8 cellular contexts compared by ENCODE assay signal in genomic region chr1:30908886-30909777, GRCh38. TPM values are rescaled to one million over a fixed set of nuclear protein-coding genes. Genes with fewer than 3 reads are reported as not detected.
DNase-seq lines count a peak whose midpoint lies in the region; ATAC-seq and TF ChIP-seq lines count a peak whose summit lies in the region.

No MANE protein-coding gene starts in this region.

- no peak for TF ChIP-seq EP300 in suprapubic skin (IDR thresholded peaks at IDR 0.05)

- no peak for DNase-seq in T-helper 2 cell treated with Interferon-gamma antibody and Interleukin-4, amounts not matched to agents 5 μg/mL and 100 μg/mL, for 36 hours (ENCODE audit: low spot score)
- no peak for DNase-seq in T-helper 2 cell
- no peak for DNase-seq in immature natural killer cell
- peak in 1 of 2 donors; percentile 60 for DNase-seq in suprapubic skin (ENCODE audit: low spot score in 2 of 2)
- no peak for DNase-seq in NCI-H1436 treated with DMSO at 0.1 percent for 48 hours (lab: John Stamatoyannopoulos, UW)
- DNase-seq in globus pallidus (ENCODE audit: low spot score) = no peak

- no peaks in the 10 kb centered on the region for H3K9me3 Mint-ChIP-seq in T-helper 2 cell treated with Interferon-gamma antibody and Interleukin-4, amounts not matched to agents 5 μg/mL and 100 μg/mL, for 36 hours
- H3K9me3 Mint-ChIP-seq in immature natural killer cell = peaks cover 0 to 3% (median 0%) of the 10 kb centered on the region in 6 donors

- TF ChIP-seq CTCF in suprapubic skin (IDR thresholded peaks at IDR 0.05) = no peak

- no peaks in the 10 kb centered on the region for H3K9me3 ChIP-seq in suprapubic skin

- TF ChIP-seq POLR2A in suprapubic skin (IDR thresholded peaks at IDR 0.05) = no peak

- no peaks in the 10 kb centered on the region for H3K36me3 ChIP-seq in suprapubic skin

- no peak for ATAC-seq in GM18517 (IDR thresholded peaks at IDR 0.05; ENCODE audit: unreplicated experiment)

- H3K4me1 Mint-ChIP-seq in T-helper 2 cell treated with Interferon-gamma antibody and Interleukin-4, amounts not matched to agents 5 μg/mL and 100 μg/mL, for 36 hours (ENCODE audit: low read depth) = peaks cover 12% of the 10 kb centered on the region
- H3K4me1 Mint-ChIP-seq in immature natural killer cell = peaks cover 15 to 16% of the 10 kb centered on the region in 2 donors

- no peak overlapping the region for H3K27ac Mint-ChIP-seq in T-helper 2 cell treated with Interferon-gamma antibody and Interleukin-4, amounts not matched to agents 5 μg/mL and 100 μg/mL, for 36 hours
- H3K27ac Mint-ChIP-seq in immature natural killer cell = peak overlapping the region in 1 of 6 donors; percentile 46

- H3K4me1 ChIP-seq in suprapubic skin = peaks cover 34% of the 10 kb centered on the region

- peak overlapping the region; percentile 57 for H3K4me3 ChIP-seq in suprapubic skin

- peak overlapping the region; percentile 69 for H3K4me3 Mint-ChIP-seq in T-helper 2 cell treated with Interferon-gamma antibody and Interleukin-4, amounts not matched to agents 5 μg/mL and 100 μg/mL, for 36 hours
- H3K4me3 Mint-ChIP-seq in immature natural killer cell = peak overlapping the region; percentile 70 to 86 (median 80)

- WGBS in suprapubic skin = 66% methylated on average over 9 of the region's 43 CpGs

- H3K36me3 Mint-ChIP-seq in T-helper 2 cell treated with Interferon-gamma antibody and Interleukin-4, amounts not matched to agents 5 μg/mL and 100 μg/mL, for 36 hours (ENCODE audit: low read depth) = no peaks in the 10 kb centered on the region
- no peaks in the 10 kb centered on the region for H3K36me3 Mint-ChIP-seq in immature natural killer cell

- peak overlapping the region; percentile 70 for H3K27ac ChIP-seq in angular gyrus (ENCODE audit: low read depth, low read length)
- no peak overlapping the region for H3K27ac ChIP-seq in suprapubic skin

- H3K27me3 Mint-ChIP-seq in T-helper 2 cell treated with Interferon-gamma antibody and Interleukin-4, amounts not matched to agents 5 μg/mL and 100 μg/mL, for 36 hours (ENCODE audit: low read depth) = peaks cover 52% of the 10 kb centered on the region
- H3K27me3 Mint-ChIP-seq in immature natural killer cell (ENCODE audit: low read depth in 3 of 3) = peaks cover 10 to 27% (median 21%) of the 10 kb centered on the region in 3 donors

- no peaks in the 10 kb centered on the region for H3K27me3 ChIP-seq in suprapubic skin

RNA-seq across cellular contexts. Expression of gene SDC3, which starts 0.6 kb away (rescaled TPM):
- not detected for polyA plus RNA-seq in immature natural killer cell
- 10 to 100 TPM in 3 of 4 donors, 1 to 10 TPM in 1; 7.7 to 16.7 (median 15.1) TPM for total RNA-seq in suprapubic skin
